10 cellular contexts compared by ENCODE assay signal in genomic region chr6:129695373-129696027, GRCh38. TPM values are rescaled to one million over a fixed set of nuclear protein-coding genes. Genes with fewer than 3 reads are reported as not detected.
DNase-seq lines count a peak whose midpoint lies in the region; ATAC-seq and TF ChIP-seq lines count a peak whose summit lies in the region.
"Had no signal": no experiment of that assay in that cellular context is flagged by ENCODE, and none has a peak within 500 bp of the region (broad histone marks: within the 10 kb centered on the region; RNA-seq: fewer than 3 reads in every experiment).

No MANE protein-coding gene starts in this region.

- H3K79me2 ChIP-seq in osteoblast (ENCODE audit: insufficient read depth, low read length) (peaks cover 100% of the 10 kb centered on the region), H9 (ENCODE audit: insufficient read depth, low read length) (no peaks in the 10 kb centered on the region)

- H3K4ac ChIP-seq in H9 (ENCODE audit: low read depth, low read length) = no peak overlapping the region

- H3K18ac ChIP-seq in H9 (ENCODE audit: insufficient read length, low read depth, low read length) = no peak overlapping the region

- H3K27me3 ChIP-seq in osteoblast (ENCODE audit: insufficient read depth, low read length) (no peaks in the 10 kb centered on the region), H9 (ENCODE audit: insufficient read depth, low read length) (no peaks in the 10 kb centered on the region)

- intact Hi-C loops in activated CD4-positive, alpha-beta T cell treated with anti-CD3 and anti-CD28 coated beads, Interleukin-2, amount 10 ng/mL, durations not matched to agents 24 days and 14 days (cut with micrococcal nuclease) = loop anchor here (1.0 to 2.0 kb wide), 3 partner anchors 8 to 15 kb away; partner anchors contain the start of gene ARHGAP18

- no peaks in the 10 kb centered on the region for H3K27me3 Mint-ChIP-seq in activated CD4-positive, alpha-beta T cell treated with anti-CD3 and anti-CD28 coated beads, Interleukin-2, amount 10 ng/mL, durations not matched to agents 24 days and 14 days
- no peaks in the 10 kb centered on the region for H3K27me3 Mint-ChIP-seq in H9 (ENCODE audit: low read depth)

- no peaks in the 10 kb centered on the region for H3K23me2 ChIP-seq in H9 (ENCODE audit: insufficient read length, low read depth, low read length, poor library complexity, severe bottlenecking)

- H4K91ac ChIP-seq in H9 (ENCODE audit: insufficient read length, low read depth, low read length) = no peak overlapping the region

- H3K27ac ChIP-seq in osteoblast (ENCODE audit: low read depth, low read length) = peak overlapping the region; percentile 15
- no peak overlapping the region for H3K27ac ChIP-seq in H9 (ENCODE audit: insufficient read length, low read depth, low read length)

- H2BK5ac ChIP-seq in H9 (ENCODE audit: insufficient read length, low read length) = no peak overlapping the region

- no peak overlapping the region for H4K5ac ChIP-seq in H9 (ENCODE audit: insufficient read length, low read depth, low read length)

- no peak overlapping the region for H2BK12ac ChIP-seq in H9 (ENCODE audit: insufficient read length, low read depth, low read length)

- no peak overlapping the region for H2AK5ac ChIP-seq in H9 (ENCODE audit: insufficient read length, low read length)

- no peaks in the 10 kb centered on the region for H3K9me3 Mint-ChIP-seq in activated CD4-positive, alpha-beta T cell treated with anti-CD3 and anti-CD28 coated beads, Interleukin-2, amount 10 ng/mL, durations not matched to agents 24 days and 14 days
- H3K9me3 Mint-ChIP-seq in H9 = no peaks in the 10 kb centered on the region

- H3K14ac ChIP-seq in H9 (ENCODE audit: insufficient read depth, low read length) = no peak overlapping the region

- no peak overlapping the region for H2AFZ ChIP-seq in osteoblast (ENCODE audit: low read length)
- no peak overlapping the region for H2AFZ ChIP-seq in H9 (ENCODE audit: low read length)

- H3T11ph ChIP-seq in H9 (ENCODE audit: low read length) = no peak overlapping the region

- H2BK120ac ChIP-seq in H9 (ENCODE audit: low read depth, low read length, poor library complexity, severe bottlenecking) = no peak overlapping the region

- TF ChIP-seq CTCF in osteoblast (IDR thresholded peaks at IDR 0.05; ENCODE audit: extremely low read depth, low read depth, low read length) = no peak
- TF ChIP-seq CTCF in H9 (conservative IDR thresholded peaks at IDR 0.05) = no peak

- H3K4me3 ChIP-seq in osteoblast (ENCODE audit: insufficient read depth, low read length) = no peak overlapping the region

- H2BK20ac ChIP-seq in H9 (ENCODE audit: low read depth, low read length, poor library complexity, severe bottlenecking) = no peak overlapping the region

- ATAC-seq in GM19025 (IDR thresholded peaks at IDR 0.05; ENCODE audit: low read depth, unreplicated experiment) (peak; percentile 63), HG02852 (IDR thresholded peaks at IDR 0.05; ENCODE audit: unreplicated experiment) (peak; percentile 57)

- no peak overlapping the region for H3K23ac ChIP-seq in H9 (ENCODE audit: insufficient read length, low read depth, low read length)

- peak overlapping the region; percentile 59 for H3K4me3 Mint-ChIP-seq in activated CD4-positive, alpha-beta T cell treated with anti-CD3 and anti-CD28 coated beads, Interleukin-2, amount 10 ng/mL, durations not matched to agents 24 days and 14 days
- no peak overlapping the region for H3K4me3 Mint-ChIP-seq in H9

- no CpG with 5 or more reads among the region's 3 CpGs for WGBS in H9 (ENCODE audit: extremely low coverage, insufficient read length, low lambda C conversion rate)

- no peaks in the 10 kb centered on the region for H3K9me3 ChIP-seq in osteoblast (ENCODE audit: low read depth, low read length)
- no peaks in the 10 kb centered on the region for H3K9me3 ChIP-seq in H9 (ENCODE audit: control insufficient read depth, low read depth, low read length)

- H3K4me2 ChIP-seq in osteoblast (ENCODE audit: insufficient read depth, low read length) (peak overlapping the region; percentile 9), H9 (ENCODE audit: insufficient read depth, insufficient read length, low read length) (no peak overlapping the region)

- no peaks in the 10 kb centered on the region for H4K20me1 ChIP-seq in osteoblast (ENCODE audit: insufficient read depth, low read length)
- H4K20me1 ChIP-seq in H9 (ENCODE audit: control insufficient read depth, insufficient read depth, insufficient read length) = no peaks in the 10 kb centered on the region

- peaks cover 57% of the 10 kb centered on the region for H3K4me1 Mint-ChIP-seq in activated CD4-positive, alpha-beta T cell treated with anti-CD3 and anti-CD28 coated beads, Interleukin-2, amount 10 ng/mL, durations not matched to agents 24 days and 14 days
- H3K4me1 Mint-ChIP-seq in H9 = peaks cover 24% of the 10 kb centered on the region in 2 experiments

- peaks cover 39% of the 10 kb centered on the region for H3K4me1 ChIP-seq in osteoblast (ENCODE audit: insufficient read depth, low read length)
- no peaks in the 10 kb centered on the region for H3K4me1 ChIP-seq in H9 (ENCODE audit: insufficient read depth, low read length)

- H2BK15ac ChIP-seq in H9 (ENCODE audit: low read depth, low read length) = no peak overlapping the region

- H4K8ac ChIP-seq in H9 (replicated peaks; ENCODE audit: insufficient read length, low read depth, low read length) = no peak overlapping the region

- H3K36me3 ChIP-seq in osteoblast (ENCODE audit: insufficient read depth, low read length) = peaks cover 9% of the 10 kb centered on the region

- H3K36me3 Mint-ChIP-seq in activated CD4-positive, alpha-beta T cell treated with anti-CD3 and anti-CD28 coated beads, Interleukin-2, amount 10 ng/mL, durations not matched to agents 24 days and 14 days (ENCODE audit: low read depth) = peaks cover 7% of the 10 kb centered on the region
- no peaks in the 10 kb centered on the region; a peak in 1 of 7 replicates for H3K36me3 Mint-ChIP-seq in H9 (ENCODE audit: insufficient read depth in 1 of 3, low read depth in 3 of 3)

- no peak overlapping the region for H3K9ac ChIP-seq in H9 (ENCODE audit: extremely low read depth, insufficient read length, low read length)

- peak overlapping the region; percentile 21 for H3K27ac Mint-ChIP-seq in activated CD4-positive, alpha-beta T cell treated with anti-CD3 and anti-CD28 coated beads, Interleukin-2, amount 10 ng/mL, durations not matched to agents 24 days and 14 days
- H3K27ac Mint-ChIP-seq in H9 = no peak overlapping the region

- no peak overlapping the region for H3K56ac ChIP-seq in H9 (ENCODE audit: insufficient read length, low read depth, low read length)

- no peaks in the 10 kb centered on the region for H3K79me1 ChIP-seq in H9 (ENCODE audit: insufficient read depth, low read depth, low read length, poor library complexity, severe bottlenecking)

- peak; percentile 64 for DNase-seq in activated CD4-positive, alpha-beta T cell treated with anti-CD3 and anti-CD28 coated beads, Interleukin-2, amount 10 ng/mL, durations not matched to agents 24 days and 14 days
- DNase-seq in osteoblast (ENCODE audit: insufficient read length, low spot score, missing footprints) (no peak), NCI-H2081 (lab: John Stamatoyannopoulos, UW) (no peak), H9 (no peak), foreskin melanocyte (no peak), NCI-H1930 (lab: John Stamatoyannopoulos, UW) (no peak)
- DNase-seq: activated gamma-delta T cell treated with Interleukin-2 at 50 U/mL for 16 hours, NCI-H774 had no signal

RNA-seq across cellular contexts. Expression of gene ARHGAP18, which starts 14.5 kb away (rescaled TPM):
- total RNA-seq in activated CD4-positive, alpha-beta T cell treated with anti-CD3 and anti-CD28 coated beads, Interleukin-2, amount 10 ng/mL, durations not matched to agents 24 days and 14 days = 3.2 and 3.8 TPM in 2 replicates
- total RNA-seq in osteoblast (16.8 and 21.0 TPM in 2 replicates), H9 (2021) (2.0 and 2.4 TPM in 2 replicates)
